In genomic region chr10:69939033-69939432, GRCh38 we compare ENCODE assay signal across 15 cellular contexts.
DNase-seq lines count a peak whose midpoint lies in the region; ATAC-seq and TF ChIP-seq lines count a peak whose summit lies in the region.
"Had no signal": no experiment of that assay in that cellular context is flagged by ENCODE, and none has a peak within 500 bp of the region (broad histone marks: within the 10 kb centered on the region; RNA-seq: fewer than 3 reads in every experiment).

No MANE protein-coding gene starts in this region.

- H3K9me3 ChIP-seq in SK-N-MC (ENCODE audit: low read depth, low read length) (no peaks in the 10 kb centered on the region), thyroid gland (no peaks in the 10 kb centered on the region)

- TF ChIP-seq POLR2A in thyroid gland (IDR thresholded peaks at IDR 0.05), result no peak

- H3K27ac ChIP-seq in SK-N-MC (peak overlapping the region; percentile 97), thyroid gland (peak overlapping the region; percentile 59 to 70 (median 67))
- H3K27ac ChIP-seq: C4-2B, HL-60 had no signal

- H3K9ac ChIP-seq in SK-N-MC (ENCODE audit: insufficient read length), result no peak overlapping the region

- H3K36me3 ChIP-seq in SK-N-MC (ENCODE audit: insufficient read depth, low read length) (0 out of 2 replicates have a peak, but pooled peaks cover 6% of the 10 kb centered on the region), thyroid gland (no peaks in the 10 kb centered on the region)

- TF ChIP-seq CTCF in thyroid gland (IDR thresholded peaks at IDR 0.05), result no peak

- intact Hi-C loops in thyroid gland (cut with DNase I), result loop anchor here (10.0 kb wide), 1 partner anchor 164 kb away; no protein-coding TSS in a partner anchor

- DNase-seq in NOMO-1 treated with DMSO at 0.1 percent for 48 hours (lab: John Stamatoyannopoulos, UW; ENCODE audit: unreplicated experiment) (peak; percentile 35), NOMO-1 treated with dmso at 0.1 percent for 144 hours (lab: John Stamatoyannopoulos, UW; ENCODE audit: unreplicated experiment) (no peak), CD1c-positive myeloid dendritic cell (ENCODE audit: extremely low spot score) (peak; percentile 35), SK-N-MC (ENCODE audit: low read depth, low spot score) (no peak), thyroid gland (peak in 1 of 2 donors; percentile 36)
- DNase-seq in activated T-cell treated with anti-CD3 and anti-CD28 coated beads, Interleukin-2, amount 50 U/mL, for 1 hour, result no peak
- DNase-seq in stimulated activated CD4-positive, alpha-beta T cell treated with anti-CD3 and anti-CD28 coated beads, Interleukin-12 subunit alpha, Interleukin-12 subunit beta, amount 100 ng/mL, for 4 hours, result no peak
- DNase-seq: 8988T; CD4-positive, alpha-beta memory T cell; GF-D8; HCEC 1CT had no signal

- 30 to 57% methylated on average over 3 of the region's 3 CpGs for WGBS in thyroid gland, 2 donors

- peaks cover 27 to 59% of the 10 kb centered on the region in 2 donors for H3K4me1 ChIP-seq in thyroid gland

- H3K4me3 ChIP-seq in SK-N-MC (peak overlapping the region; percentile 33; the same call in 1 of the 2 replicates), thyroid gland (replicated peaks in 1 of 3) (no peak overlapping the region)
- H3K4me3 ChIP-seq: GM23338 had no signal

- ATAC-seq in GM19467 (IDR thresholded peaks at IDR 0.05; ENCODE audit: unreplicated experiment), result no peak
- ATAC-seq: GM23338 had no signal

- no peaks in the 10 kb centered on the region for H3K27me3 ChIP-seq in thyroid gland

Comparison
In these comparisons a context has a peak if more than half of its experiments do, and no peak if none do; other contexts are left out.
1. DNase-seq: peak in NOMO-1 treated with DMSO at 0.1 percent for 48 hours (single experiment) and CD1c-positive myeloid dendritic cell (single experiment); none in NOMO-1 treated with dmso at 0.1 percent for 144 hours (single experiment), SK-N-MC (single experiment), activated T-cell treated with anti-CD3 and anti-CD28 coated beads, Interleukin-2, amount 50 U/mL, for 1 hour (single experiment) and stimulated activated CD4-positive, alpha-beta T cell treated with anti-CD3 and anti-CD28 coated beads, Interleukin-12 subunit alpha, Interleukin-12 subunit beta, amount 100 ng/mL, for 4 hours (single experiment).